Comparison of ENCODE assay signal across 8 cellular contexts in genomic region chr12:77746108-77746507, GRCh38.
DNase-seq lines count a peak whose midpoint lies in the region; ATAC-seq, FAIRE-seq and TF ChIP-seq lines count a peak whose summit lies in the region.

No MANE protein-coding gene starts in this region.

- H3K4me3 Mint-ChIP-seq in astrocyte (ENCODE audit: unreplicated experiment): no peak overlapping the region

- FAIRE-seq in astrocyte (lab: Jason Lieb, UNC) (no peak), H54 (lab: Jason Lieb, UNC) (no peak)

- no peaks in the 10 kb centered on the region for H3K4me1 ChIP-seq in astrocyte (ENCODE audit: insufficient read depth, low read length)
- H3K4me1 ChIP-seq in esophagus squamous epithelium: no peaks in the 10 kb centered on the region

- peak; percentile 100 for ATAC-seq in GM21717 (IDR thresholded peaks at IDR 0.05; ENCODE audit: unreplicated experiment)

- intact Hi-C loops in esophagus squamous epithelium (cut with DNase I): no loop called here

- no peaks in the 10 kb centered on the region for H4K20me1 ChIP-seq in astrocyte (ENCODE audit: insufficient read depth, low read length)

- no peak overlapping the region for H3K4me3 ChIP-seq in GM06990 (replicated peaks; ENCODE audit: low read depth, low read length)
- no peak overlapping the region for H3K4me3 ChIP-seq in astrocyte (ENCODE audit: insufficient read depth, low read depth, low read length)
- no peak overlapping the region for H3K4me3 ChIP-seq in esophagus squamous epithelium

- TF ChIP-seq CTCF in GM06990 (IDR thresholded peaks at IDR 0.05; ENCODE audit: insufficient read depth, low read length, poor library complexity, severe bottlenecking) (no peak), astrocyte (IDR thresholded peaks at IDR 0.05; ENCODE audit: insufficient read depth, low read depth, low read length) (no peak), esophagus squamous epithelium (IDR thresholded peaks at IDR 0.05) (no peak)

- no peaks in the 10 kb centered on the region for H3K27me3 Mint-ChIP-seq in astrocyte (ENCODE audit: low read depth, unreplicated experiment)

- no peak overlapping the region for H3K4me2 ChIP-seq in astrocyte (ENCODE audit: low read length)

- H3K9me3 ChIP-seq in astrocyte (ENCODE audit: insufficient read depth, low read depth, low read length) (no peaks in the 10 kb centered on the region), esophagus squamous epithelium (no peaks in the 10 kb centered on the region)

- H3K27me3 ChIP-seq in GM06990 (replicated peaks; ENCODE audit: control insufficient read depth, insufficient read depth, low read length): no peaks in the 10 kb centered on the region
- H3K27me3 ChIP-seq in astrocyte (ENCODE audit: insufficient read depth, low read length): no peaks in the 10 kb centered on the region
- no peaks in the 10 kb centered on the region for H3K27me3 ChIP-seq in esophagus squamous epithelium

- no peak overlapping the region for H3K9ac ChIP-seq in astrocyte (ENCODE audit: low read length)

- peaks cover 2% of the 10 kb centered on the region for H3K4me1 Mint-ChIP-seq in astrocyte (ENCODE audit: low read depth, unreplicated experiment)

- H3K36me3 ChIP-seq in GM06990 (ENCODE audit: control insufficient read depth, insufficient read depth, low read length): no peaks in the 10 kb centered on the region
- no peaks in the 10 kb centered on the region for H3K36me3 ChIP-seq in astrocyte (ENCODE audit: insufficient read depth, low read length)
- H3K36me3 ChIP-seq in esophagus squamous epithelium: no peaks in the 10 kb centered on the region

- WGBS in esophagus squamous epithelium, 2 donors: 44 to 50% methylated on average over 2 of the region's 2 CpGs

- H3K36me3 Mint-ChIP-seq in astrocyte (ENCODE audit: low read depth, unreplicated experiment): no peaks in the 10 kb centered on the region

- peak; percentile 58 for DNase-seq in GM06990 (ENCODE audit: extremely low read depth, insufficient read length)
- peak; percentile 83 for DNase-seq in NAMALWA (ENCODE audit: low spot score)
- DNase-seq in astrocyte (ENCODE audit: low read depth): peak; percentile 65
- no peak for DNase-seq in H54 (ENCODE audit: insufficient read length, low spot score)
- DNase-seq in OCI-M2 (lab: John Stamatoyannopoulos, UW; ENCODE audit: unreplicated experiment): no peak
- DNase-seq in esophagus squamous epithelium (lab: John Stamatoyannopoulos, UW): no peak
- DNase-seq in stimulated activated CD4-positive, alpha-beta T cell treated with anti-CD3 and anti-CD28 coated beads, Interleukin-1b, Interleukin-23, amount 100 ng/mL, for 48 hours: no peak

- no peak overlapping the region for H2AFZ ChIP-seq in astrocyte (ENCODE audit: low read depth, low read length)

- H3K27ac Mint-ChIP-seq in astrocyte (ENCODE audit: unreplicated experiment): no peak overlapping the region

- no peak overlapping the region for H3K27ac ChIP-seq in astrocyte (ENCODE audit: low read depth, low read length)
- no peak overlapping the region for H3K27ac ChIP-seq in esophagus squamous epithelium

- TF ChIP-seq POLR2A in H54 (IDR thresholded peaks at IDR 0.05; ENCODE audit: low read depth, low read length) (no peak), esophagus squamous epithelium (IDR thresholded peaks at IDR 0.05) (no peak)

- peaks cover 1% of the 10 kb centered on the region for H3K9me3 Mint-ChIP-seq in astrocyte (ENCODE audit: unreplicated experiment)

- H3K79me2 ChIP-seq in astrocyte (ENCODE audit: insufficient read depth, low read length): no peaks in the 10 kb centered on the region

Comparison
In these comparisons a context has a peak if more than half of its experiments do, and no peak if none do; other contexts are left out.
1. DNase-seq: peak in GM06990 (single experiment), NAMALWA (single experiment) and astrocyte (single experiment); none in H54 (single experiment), OCI-M2 (single experiment), esophagus squamous epithelium (single experiment) and stimulated activated CD4-positive, alpha-beta T cell treated with anti-CD3 and anti-CD28 coated beads, Interleukin-1b, Interleukin-23, amount 100 ng/mL, for 48 hours (single experiment).